In genomic region chr18:12883003-12883683, GRCh38 we compare ENCODE assay signal across 8 cellular contexts. TPM values are rescaled to one million over a fixed set of nuclear protein-coding genes. Genes with fewer than 3 reads are reported as not detected.
A peak's percentile ranks its signal among the peaks of the same experiment; 100 is the strongest.
DNase-seq lines count a peak whose midpoint lies in the region; ATAC-seq and TF ChIP-seq lines count a peak whose summit lies in the region.

No MANE protein-coding gene starts in this region.

- peak overlapping the region; percentile 77 for H3K4me3 ChIP-seq in ectodermal cell (ENCODE audit: insufficient read depth, low read depth, low read length)
- H3K4me3 ChIP-seq in mononuclear cell (ENCODE audit: low read length), result peak overlapping the region; percentile 85
- peak overlapping the region; percentile 86 for H3K4me3 ChIP-seq in uterus

- H3K9me3 ChIP-seq in ectodermal cell (ENCODE audit: control insufficient read depth, low read length) (no peaks in the 10 kb centered on the region), mononuclear cell (ENCODE audit: low read depth, low read length) (no peaks in the 10 kb centered on the region), uterus (no peaks in the 10 kb centered on the region)

- no peak for TF ChIP-seq CTCF in uterus (IDR thresholded peaks at IDR 0.05)

- peaks cover 10% of the 10 kb centered on the region for H3K27me3 ChIP-seq in ectodermal cell (ENCODE audit: control insufficient read depth, insufficient read depth, low read length, poor library complexity, severe bottlenecking)
- no peaks in the 10 kb centered on the region for H3K27me3 ChIP-seq in mononuclear cell (ENCODE audit: insufficient read depth, low read length)
- no peaks in the 10 kb centered on the region for H3K27me3 ChIP-seq in uterus

- H3K36me3 ChIP-seq in ectodermal cell (ENCODE audit: control insufficient read depth, insufficient read depth, low read length), result no peaks in the 10 kb centered on the region
- H3K36me3 ChIP-seq in uterus, result no peaks in the 10 kb centered on the region

- intact Hi-C loops in uterus (cut with DNase I; ENCODE audit: low total_unique reads), result no loop called here

- H3K4me1 ChIP-seq in ectodermal cell (ENCODE audit: control insufficient read depth, insufficient read depth, low read length) (peaks cover 21% of the 10 kb centered on the region), mononuclear cell (ENCODE audit: insufficient read depth, low read length) (peaks cover 71% of the 10 kb centered on the region), uterus (no peaks in the 10 kb centered on the region)

- TF ChIP-seq POLR2A in uterus (IDR thresholded peaks at IDR 0.05), result no peak

- peak; percentile 65 for DNase-seq in NCI-H2227 (lab: John Stamatoyannopoulos, UW; ENCODE audit: unreplicated experiment)
- no peak for DNase-seq in NCI-H2227 treated with DMSO at 0.1 percent for 48 hours (lab: John Stamatoyannopoulos, UW)
- no peak for DNase-seq in uterus
- DNase-seq in NCI-H526 treated with DMSO at 0.1 percent for 48 hours (lab: John Stamatoyannopoulos, UW), result no peak

- ATAC-seq in HG02943 (IDR thresholded peaks at IDR 0.05; ENCODE audit: low read depth, unreplicated experiment) (peak; percentile 4), SK-N-SH treated with all-trans-retinoic acid at 6 μM for 48 hours (peak; percentile 52)

- H3K27ac ChIP-seq in ectodermal cell (ENCODE audit: insufficient read depth, low read depth, low read length, poor library complexity, severe bottlenecking) (peak overlapping the region; percentile 95), uterus (peak overlapping the region; percentile 99 to 100)

- WGBS in ectodermal cell, 2 experiments, result 1% methylated on average over 53 of the region's 53 CpGs

TF ChIP-seq in SK-N-SH treated with all-trans-retinoic acid at 6 μM for 48 hours, 23 proteins besides CTCF, POLR2A, EP300 and RAD21:
- TF ChIP-seq ZNF565 (CRISPR knock-in tag; conservative IDR thresholded peaks at IDR 0.05; ENCODE audit: low read depth) (no peak), ZNF70 (CRISPR knock-in tag; IDR thresholded peaks at IDR 0.05) (no peak), ESRRG (CRISPR knock-in tag; IDR thresholded peaks at IDR 0.05) (no peak), PPARA (CRISPR knock-in tag; IDR thresholded peaks at IDR 0.05; ENCODE audit: borderline replicate concordance) (no peak), CSDC2 (CRISPR knock-in tag; IDR thresholded peaks at IDR 0.05) (no peak), POU6F1 (CRISPR knock-in tag; IDR thresholded peaks at IDR 0.05; ENCODE audit: borderline replicate concordance, low read depth) (no peak), ISL1 (CRISPR knock-in tag; IDR thresholded peaks at IDR 0.05) (no peak), OSR1 (CRISPR knock-in tag; IDR thresholded peaks at IDR 0.05) (no peak), BACH2 (CRISPR knock-in tag; IDR thresholded peaks at IDR 0.05; ENCODE audit: borderline replicate concordance) (no peak), SNAI2 (CRISPR knock-in tag; IDR thresholded peaks at IDR 0.05) (no peak), PATZ1 (CRISPR knock-in tag; IDR thresholded peaks at IDR 0.05; ENCODE audit: borderline replicate concordance) (no peak), TOX (CRISPR knock-in tag; IDR thresholded peaks at IDR 0.05; ENCODE audit: borderline replicate concordance) (no peak), ZFP30 (CRISPR knock-in tag; IDR thresholded peaks at IDR 0.05) (no peak), ZNF8 (CRISPR knock-in tag; IDR thresholded peaks at IDR 0.05) (no peak), ARNTL (CRISPR knock-in tag; IDR thresholded peaks at IDR 0.05; ENCODE audit: borderline replicate concordance, low read depth) (no peak), ZC3H10 (CRISPR knock-in tag; IDR thresholded peaks at IDR 0.05) (no peak), GLIS3 (CRISPR knock-in tag; IDR thresholded peaks at IDR 0.05) (no peak)
- TF ChIP-seq, protein P1, sequence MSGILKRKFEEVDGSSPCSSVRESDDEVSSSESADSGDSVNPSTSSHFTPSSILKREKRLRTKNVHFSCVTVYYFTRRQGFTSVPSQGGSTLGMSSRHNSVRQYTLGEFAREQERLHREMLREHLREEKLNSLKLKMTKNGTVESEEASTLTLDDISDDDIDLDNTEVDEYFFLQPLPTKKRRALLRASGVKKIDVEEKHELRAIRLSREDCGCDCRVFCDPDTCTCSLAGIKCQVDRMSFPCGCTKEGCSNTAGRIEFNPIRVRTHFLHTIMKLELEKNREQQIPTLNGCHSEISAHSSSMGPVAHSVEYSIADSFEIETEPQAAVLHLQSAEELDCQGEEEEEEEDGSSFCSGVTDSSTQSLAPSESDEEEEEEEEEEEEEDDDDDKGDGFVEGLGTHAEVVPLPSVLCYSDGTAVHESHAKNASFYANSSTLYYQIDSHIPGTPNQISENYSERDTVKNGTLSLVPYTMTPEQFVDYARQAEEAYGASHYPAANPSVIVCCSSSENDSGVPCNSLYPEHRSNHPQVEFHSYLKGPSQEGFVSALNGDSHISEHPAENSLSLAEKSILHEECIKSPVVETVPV (CRISPR knock-in tag; IDR thresholded peaks at IDR 0.05), result no peak

RNA-seq across cellular contexts. Expression of gene PTPN2, which starts 0.9 kb away (rescaled TPM):
- 41.8 TPM for polyA plus RNA-seq in ectodermal cell (2013, experiment 1 of 4)
- polyA plus RNA-seq in ectodermal cell (2013, experiment 2 of 4), result 42.9 TPM
- polyA plus RNA-seq in ectodermal cell (2013, experiment 3 of 4), result 36.9 TPM
- polyA plus RNA-seq in ectodermal cell (2013, experiment 4 of 4), result 37.8 TPM
- 63.1 TPM for total RNA-seq in mononuclear cell
- 10 to 100 TPM; 22.9 to 57.6 (median 37.5) TPM for total RNA-seq in uterus
